In the genomic region with DNA sequence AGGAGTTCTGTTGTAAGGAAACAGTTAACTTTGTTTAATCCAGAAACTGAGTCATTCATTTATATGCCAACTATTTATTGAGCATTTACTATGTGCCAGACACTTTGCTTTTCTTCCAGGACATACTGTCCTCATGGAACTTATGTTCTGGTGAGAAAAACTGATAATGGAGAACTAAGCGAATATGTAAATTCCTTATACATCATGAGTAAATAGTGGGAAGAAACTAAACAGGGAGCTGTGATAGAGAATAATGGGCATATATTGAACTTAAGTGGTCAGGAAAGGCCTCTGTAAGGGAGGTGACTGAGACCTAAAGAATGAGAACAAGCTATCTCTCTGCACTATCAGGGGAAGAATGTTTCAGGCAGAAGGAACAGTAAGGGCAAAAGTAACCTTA, we compare ENCODE assay signal across 16 cellular contexts. TPM values are rescaled to one million over a fixed set of nuclear protein-coding genes. Genes with fewer than 3 reads are reported as not detected.
A peak's percentile ranks its signal among the peaks of the same experiment; 100 is the strongest.
DNase-seq lines count a peak whose midpoint lies in the region; ATAC-seq and TF ChIP-seq lines count a peak whose summit lies in the region.
"Had no signal": no experiment of that assay in that cellular context is flagged by ENCODE, and none has a peak within 500 bp of the region (broad histone marks: within the 10 kb centered on the region; RNA-seq: fewer than 3 reads in every experiment).

No MANE protein-coding gene starts in this region.

- no peak overlapping the region for H3K4me3 ChIP-seq in IMR-90 (ENCODE audit: insufficient read depth, low read depth, low read length)
- no peak overlapping the region for H3K4me3 ChIP-seq in right atrium auricular region
- H3K4me3 ChIP-seq: GM12878 had no signal

- TF ChIP-seq CTCF in IMR-90 (conservative IDR thresholded peaks at IDR 0.05; ENCODE audit: low read depth, low read length) (no peak), chondrocyte (IDR thresholded peaks at IDR 0.05) (no peak), osteocyte (IDR thresholded peaks at IDR 0.05) (no peak), right atrium auricular region (IDR thresholded peaks at IDR 0.05) (no peak)

- DNase-seq in EL (peak; percentile 23), IMR-90 (peak; percentile 29), chondrocyte (ENCODE audit: low spot score) (no peak), osteocyte (ENCODE audit: extremely low spot score, unreplicated experiment) (no peak), right atrium auricular region (ENCODE audit: low spot score) (no peak), iPS-NIHi7 (ENCODE audit: extremely low spot score) (no peak), NCI-H1417 treated with DMSO at 0.1 percent for 48 hours (lab: John Stamatoyannopoulos, UW) (no peak), NOMO-1 treated with dmso at 0.1 percent for 144 hours (lab: John Stamatoyannopoulos, UW; ENCODE audit: unreplicated experiment) (no peak)
- DNase-seq: BE2C; CD4-positive, alpha-beta memory T cell; DMS153; DMS79 treated with DMSO at 0.1 percent for 48 hours; HCEC 1CT; KBM-7 had no signal

- H3K27me3 Mint-ChIP-seq in chondrocyte (ENCODE audit: low read depth) (no peaks in the 10 kb centered on the region), osteocyte (ENCODE audit: unreplicated experiment) (no peaks in the 10 kb centered on the region)
- H3K27me3 Mint-ChIP-seq: CD4-positive, alpha-beta memory T cell had no signal

- H3K27ac ChIP-seq in IMR-90 (ENCODE audit: insufficient read depth, low read length) = no peak overlapping the region
- H3K27ac ChIP-seq in right atrium auricular region = no peak overlapping the region
- H3K27ac ChIP-seq: C4-2B had no signal

- H3K9ac ChIP-seq in IMR-90 (ENCODE audit: low read depth, low read length) = no peak overlapping the region

- no peak overlapping the region for H3K23ac ChIP-seq in IMR-90 (ENCODE audit: low read depth, low read length)

- H4K5ac ChIP-seq in IMR-90 (ENCODE audit: low read depth, low read length) = peak overlapping the region; percentile 43; the same call in 1 of the 2 replicates

- TF ChIP-seq POLR2A in IMR-90 (IDR thresholded peaks at IDR 0.05; ENCODE audit: low read depth, low read length) = no peak

- in situ Hi-C loops in IMR-90 (cut with MboI; ENCODE audit: low sequenced_read_pairs) = no loop called here

- no peaks in the 10 kb centered on the region for H4K20me1 ChIP-seq in IMR-90 (ENCODE audit: insufficient read depth, low read length)

- H3K4me3 Mint-ChIP-seq in chondrocyte (ENCODE audit: unreplicated experiment) (no peak overlapping the region), osteocyte (ENCODE audit: unreplicated experiment) (no peak overlapping the region)
- H3K4me3 Mint-ChIP-seq: CD4-positive, alpha-beta memory T cell had no signal

- H3K36me3 Mint-ChIP-seq in chondrocyte (ENCODE audit: low read depth) (no peaks in the 10 kb centered on the region), osteocyte (ENCODE audit: unreplicated experiment) (peaks cover 4% of the 10 kb centered on the region)
- H3K36me3 Mint-ChIP-seq: CD4-positive, alpha-beta memory T cell had no signal

- no peak overlapping the region for H2BK15ac ChIP-seq in IMR-90 (ENCODE audit: low read depth, low read length)

- H2BK120ac ChIP-seq in IMR-90 (ENCODE audit: low read depth, low read length) = no peak overlapping the region

- H3K4me2 ChIP-seq in IMR-90 (ENCODE audit: low read depth, low read length) = peak overlapping the region; percentile 32; the same call in 1 of the 2 replicates

- no peaks in the 10 kb centered on the region for H3K27me3 ChIP-seq in IMR-90 (ENCODE audit: control insufficient read depth, insufficient read depth, low read length)
- no peaks in the 10 kb centered on the region for H3K27me3 ChIP-seq in right atrium auricular region
- H3K27me3 ChIP-seq: BE2C had no signal

- intact Hi-C loops in IMR-90 (cut with micrococcal nuclease) = no loop called here

- peak overlapping the region; percentile 94; the same call in 1 of the 2 replicates for H3K18ac ChIP-seq in IMR-90 (ENCODE audit: low read depth, low read length)

- H3K4ac ChIP-seq in IMR-90 (ENCODE audit: low read depth, low read length) = no peak overlapping the region

- dilution Hi-C loops in IMR-90 (cut with HindIII; ENCODE audit: low sequenced_read_pairs, unreplicated experiment) = no loop called here

- no peak overlapping the region for H3K56ac ChIP-seq in IMR-90 (ENCODE audit: extremely low read depth, insufficient read depth, low read length)

- peak; percentile 51 for ATAC-seq in IMR-90 (ENCODE audit: low read depth)
- ATAC-seq: GM12878 had no signal

- no peak overlapping the region for H2BK20ac ChIP-seq in IMR-90 (ENCODE audit: low read depth, low read length)

- H3K4me1 ChIP-seq in IMR-90 (ENCODE audit: control insufficient read depth, insufficient read depth, low read length) (peaks cover 5% of the 10 kb centered on the region; the same call in 1 of the 2 replicates), right atrium auricular region (no peaks in the 10 kb centered on the region)
- H3K4me1 ChIP-seq: BE2C had no signal

- H3K9me3 Mint-ChIP-seq in chondrocyte (ENCODE audit: low read depth) (no peaks in the 10 kb centered on the region), osteocyte (ENCODE audit: unreplicated experiment) (no peaks in the 10 kb centered on the region)
- H3K9me3 Mint-ChIP-seq: CD4-positive, alpha-beta memory T cell had no signal

- peaks cover 43% of the 10 kb centered on the region for H3K4me1 Mint-ChIP-seq in chondrocyte (ENCODE audit: low read depth)
- H3K4me1 Mint-ChIP-seq in osteocyte (ENCODE audit: unreplicated experiment) = peaks cover 39% of the 10 kb centered on the region
- H3K4me1 Mint-ChIP-seq: CD4-positive, alpha-beta memory T cell had no signal

- H3K36me3 ChIP-seq in IMR-90 (ENCODE audit: control insufficient read depth, insufficient read depth, low read length) (no peaks in the 10 kb centered on the region), right atrium auricular region (no peaks in the 10 kb centered on the region)
- H3K36me3 ChIP-seq: BE2C had no signal

- no peak overlapping the region for H2AK5ac ChIP-seq in IMR-90 (ENCODE audit: low read depth, low read length)

- H3K9me3 ChIP-seq in IMR-90 (ENCODE audit: control insufficient read depth, insufficient read depth, low read length) = 0 out of 2 replicates have a peak, but pooled peaks cover 3% of the 10 kb centered on the region
- H3K9me3 ChIP-seq in right atrium auricular region = no peaks in the 10 kb centered on the region

- no peak overlapping the region for H4K91ac ChIP-seq in IMR-90 (ENCODE audit: insufficient read depth, low read depth, low read length)

- TF ChIP-seq RAD21 in IMR-90 (IDR thresholded peaks at IDR 0.05; ENCODE audit: low read length) = no peak

- H3K79me1 ChIP-seq in IMR-90 (ENCODE audit: low read depth in 1 of 2, low read length in 2 of 2) = peaks cover 20 to 22% of the 10 kb centered on the region in 2 experiments

- H3K27ac Mint-ChIP-seq in chondrocyte (ENCODE audit: unreplicated experiment) (peak overlapping the region; percentile 84), osteocyte (ENCODE audit: unreplicated experiment) (peak overlapping the region; percentile 87)
- H3K27ac Mint-ChIP-seq: CD4-positive, alpha-beta memory T cell had no signal

- H2AK9ac ChIP-seq in IMR-90 (replicated peaks; ENCODE audit: low read depth, low read length, poor library complexity) = no peak overlapping the region

- POLR2A ChIA-PET in IMR-90 (lab: Charles Lee; ENCODE audit: unreplicated experiment) = no interaction called here

- H3K9me1 ChIP-seq in IMR-90 (ENCODE audit: insufficient read depth, low read length) = no peaks in the 10 kb centered on the region

- no peak overlapping the region for H3K14ac ChIP-seq in IMR-90 (replicated peaks; ENCODE audit: low read depth, low read length)

- no peak overlapping the region for H2AFZ ChIP-seq in IMR-90 (replicated peaks; ENCODE audit: low read length, poor library complexity)

- CTCF ChIA-PET in IMR-90 (lab: Yijun Ruan, JAX) = interaction anchor here (1.1 to 1.2 kb wide), 2 partner anchors 10 to 15 kb away, joined by 3 to 4 read pairs; no protein-coding TSS in a partner anchor

- 0 out of 4 replicates have a peak overlapping the region, but pooled peaks of 1 of the 2 experiments have one; percentile 47 for H4K8ac ChIP-seq in IMR-90 (ENCODE audit: low read depth in 2 of 2, low read length in 2 of 2)

- no TSS peak for BruUV-seq in IMR-90 (replicated peaks; lab: Mats Ljungman, UMichigan)

- H2BK5ac ChIP-seq in IMR-90 (ENCODE audit: low read depth, low read length, poor library complexity, severe bottlenecking) = peak overlapping the region; percentile 38

- no CpG with 5 or more reads among the region's 1 CpG for WGBS in IMR-90 (ENCODE audit: extremely low coverage in 2 of 2, insufficient read length in 1 of 2), 2 experiments

TF ChIP-seq in IMR-90, 13 proteins besides CTCF, POLR2A, EP300 and RAD21 (continues in another document):
- TF ChIP-seq MXI1 (IDR thresholded peaks at IDR 0.05; ENCODE audit: borderline replicate concordance, low read depth, low read length) (no peak), SMC3 (IDR thresholded peaks at IDR 0.05; ENCODE audit: low read depth, low read length) (no peak), FOS (IDR thresholded peaks at IDR 0.05; ENCODE audit: low read depth, low read length) (no peak), CEBPB (IDR thresholded peaks at IDR 0.05; ENCODE audit: low read depth, low read length) (no peak), NFE2L2 (IDR thresholded peaks at IDR 0.05; ENCODE audit: low read depth, low read length) (no peak), MAFK (IDR thresholded peaks at IDR 0.05; ENCODE audit: low read depth, low read length) (no peak), MAZ (IDR thresholded peaks at IDR 0.05; ENCODE audit: borderline replicate concordance, low read depth, low read length) (no peak), RCOR1 (IDR thresholded peaks at IDR 0.05; ENCODE audit: insufficient replicate concordance, low read length) (no peak), CHD1 (IDR thresholded peaks at IDR 0.05; ENCODE audit: low read depth, low read length) (no peak), RFX5 (IDR thresholded peaks at IDR 0.05; ENCODE audit: low read depth, low read length) (no peak), USF2 (IDR thresholded peaks at IDR 0.05; ENCODE audit: low read depth, low read length) (no peak)

RNA-seq across cellular contexts. Expression of gene ST7, which starts 45.3 kb away (rescaled TPM):
- total RNA-seq in IMR-90 (2012; rRNA removed) (25.3 and 26.0 TPM in 2 replicates), chondrocyte (64.8 to 76.4 TPM (median 69.7 TPM) in 3 replicates), osteocyte (68.5 and 72.7 TPM in 2 replicates), right atrium auricular region (10 to 100 TPM; 45.4 to 48.1 TPM)
- 17.8 and 18.6 TPM in 2 replicates for polyA plus RNA-seq in IMR-90 (2012; rRNA removed)
- polyA plus RNA-seq in IMR-90 (2012; cell fraction: cytosol; rRNA removed) = 6.4 and 10.2 TPM in 2 replicates
- polyA plus RNA-seq in IMR-90 (2012; cell fraction: nucleus; rRNA removed; ENCODE audit: low replicate concordance) = 9.2 and 54.0 TPM in 2 replicates

Comparison
In these comparisons a context has a peak if more than half of its experiments do, and no peak if none do; other contexts are left out.
1. DNase-seq: peak in EL (single experiment) and IMR-90 (single experiment); none in chondrocyte (single experiment), osteocyte (single experiment), right atrium auricular region (single experiment), iPS-NIHi7 (single experiment), NCI-H1417 treated with DMSO at 0.1 percent for 48 hours (single experiment) and NOMO-1 treated with dmso at 0.1 percent for 144 hours (single experiment).